8 cellular contexts compared by ENCODE assay signal in the genomic region with DNA sequence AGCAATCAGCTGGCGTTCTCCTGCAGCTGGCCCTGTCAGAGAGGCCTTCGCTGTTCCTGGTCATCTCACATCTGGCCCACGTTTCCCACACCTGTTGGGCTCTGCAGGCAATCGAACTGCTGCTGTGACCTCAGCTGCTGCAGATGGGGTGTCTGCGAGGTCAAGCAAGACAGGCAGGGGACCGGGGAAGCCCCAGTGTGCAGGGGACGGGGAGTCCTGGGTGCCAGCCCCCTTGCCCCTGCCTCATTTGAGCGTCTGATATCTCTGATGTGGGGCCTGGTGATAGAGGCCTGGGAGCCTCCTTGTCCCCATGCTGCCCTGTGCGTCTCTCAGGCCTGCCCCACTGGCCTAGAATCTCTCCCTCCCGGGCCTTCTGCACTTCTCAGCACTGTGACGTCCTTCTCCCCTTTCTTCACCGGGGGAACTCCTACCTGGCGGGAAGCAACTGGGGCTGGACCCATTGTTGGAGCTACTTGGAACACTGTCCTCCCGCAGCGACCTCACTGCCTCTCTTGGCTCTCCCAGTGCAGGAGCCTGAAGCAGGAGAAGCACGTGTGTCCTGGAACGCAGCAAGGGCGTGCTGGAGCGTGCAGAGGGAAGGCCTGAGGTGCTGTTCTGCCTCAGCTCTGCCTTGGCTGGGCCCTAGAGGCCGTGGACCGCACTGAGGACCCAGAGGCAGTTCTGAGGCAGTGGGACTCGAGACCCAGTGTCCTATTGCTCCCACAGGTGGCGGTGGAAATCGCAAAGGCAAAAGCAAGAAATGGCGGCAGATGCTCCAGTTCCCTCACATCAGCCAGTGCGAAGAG. TPM values are rescaled to one million over a fixed set of nuclear protein-coding genes. Genes with fewer than 3 reads are reported as not detected.
A peak's percentile ranks its signal among the peaks of the same experiment; 100 is the strongest.
DNase-seq lines count a peak whose midpoint lies in the region; ATAC-seq and TF ChIP-seq lines count a peak whose summit lies in the region.
"Had no signal": no experiment of that assay in that cellular context is flagged by ENCODE, and none has a peak within 500 bp of the region (broad histone marks: within the 10 kb centered on the region; RNA-seq: fewer than 3 reads in every experiment).

No MANE protein-coding gene starts in this region.

- in situ Hi-C loops in HAP-1 (cut with MboI; ENCODE audit: low sequenced_read_pairs) = no loop called here

- POLR2A ChIA-PET in GM10248 (lab: Yijun Ruan, JAX) = interaction anchor here (0.6 to 1.9 kb wide), 4 partner anchors 11 to 138 kb away, joined by 3 to 8 read pairs (median 4); a partner anchor contains a TSS

- no peak overlapping the region for H3K27ac ChIP-seq in neural progenitor cell

- DNase-seq in GM10248 (ENCODE audit: extremely low spot score) = peak; percentile 60
- no peak for DNase-seq in Jurkat, Clone E6-1 (ENCODE audit: low read depth, low spot score)
- DNase-seq in activated naive CD8-positive, alpha-beta T cell treated with anti-CD3 and anti-CD28 coated beads for 36 hours = no peak
- DNase-seq in neural progenitor cell (ENCODE audit: low spot score) = no peak
- no peak for DNase-seq in T-helper 9 cell
- no peak for DNase-seq in HAP-1 (ENCODE audit: low spot score in 2 of 2)
- DNase-seq: NCI-H1092 had no signal

- no peaks in the 10 kb centered on the region for H3K9me3 ChIP-seq in neural progenitor cell (ENCODE audit: low read depth)
- H3K9me3 ChIP-seq in HAP-1 = no peaks in the 10 kb centered on the region

- H3K4me3 ChIP-seq in Jurkat, Clone E6-1 (ENCODE audit: low read length) = peak overlapping the region; percentile 50; the same call in 1 of the 2 replicates
- H3K4me3 ChIP-seq in neural progenitor cell (no peak overlapping the region), HAP-1 (no peak overlapping the region)

- H3K4me3 Mint-ChIP-seq in activated naive CD8-positive, alpha-beta T cell treated with anti-CD3 and anti-CD28 coated beads for 36 hours = peak overlapping the region; percentile 95
- peak overlapping the region; percentile 24 for H3K4me3 Mint-ChIP-seq in neural progenitor cell

- ATAC-seq in HG03175 (IDR thresholded peaks at IDR 0.05; ENCODE audit: unreplicated experiment) = no peak

- peaks cover 2% of the 10 kb centered on the region for H3K9me3 Mint-ChIP-seq in activated naive CD8-positive, alpha-beta T cell treated with anti-CD3 and anti-CD28 coated beads for 36 hours
- H3K9me3 Mint-ChIP-seq in neural progenitor cell = no peaks in the 10 kb centered on the region

- H3K4me1 ChIP-seq in neural progenitor cell (peaks cover 9% of the 10 kb centered on the region), HAP-1 (peaks cover 8% of the 10 kb centered on the region)

- H3K4me2 ChIP-seq in neural progenitor cell = no peak overlapping the region

- H3K27ac Mint-ChIP-seq in activated naive CD8-positive, alpha-beta T cell treated with anti-CD3 and anti-CD28 coated beads for 36 hours = peak overlapping the region; percentile 97
- H3K27ac Mint-ChIP-seq in neural progenitor cell = peak overlapping the region; percentile 33

- peaks cover 7% of the 10 kb centered on the region for H3F3A ChIP-seq in neural progenitor cell (ENCODE audit: low read depth)

- TF ChIP-seq CTCF in GM10248 (IDR thresholded peaks at IDR 0.05; ENCODE audit: control extremely low read depth, extremely low read depth, low read depth, missing control alignments) = no peak
- no peak for TF ChIP-seq CTCF in neural progenitor cell (IDR thresholded peaks at IDR 0.05)

- H3K36me3 ChIP-seq in neural progenitor cell (no peaks in the 10 kb centered on the region), HAP-1 (replicated peaks) (peaks cover 48% of the 10 kb centered on the region)

- H3K36me3 Mint-ChIP-seq in activated naive CD8-positive, alpha-beta T cell treated with anti-CD3 and anti-CD28 coated beads for 36 hours = peaks cover 53% of the 10 kb centered on the region
- peaks cover 4% of the 10 kb centered on the region for H3K36me3 Mint-ChIP-seq in neural progenitor cell

- no peak overlapping the region for H2AFZ ChIP-seq in neural progenitor cell (replicated peaks)

- H3K9ac ChIP-seq in neural progenitor cell = no peak overlapping the region

- peaks cover 33% of the 10 kb centered on the region for H4K20me1 ChIP-seq in neural progenitor cell (ENCODE audit: low read depth)

- CTCF ChIA-PET in GM10248 (lab: Yijun Ruan, JAX) = interaction anchor here (0.7 to 23.4 kb wide), 12 partner anchors 14 to 316 kb away, joined by 3 to 347 read pairs (median 12); a partner anchor contains a TSS

- H3K79me2 ChIP-seq in neural progenitor cell (ENCODE audit: low read depth) = peaks cover 32% of the 10 kb centered on the region

- H3K4me1 Mint-ChIP-seq in activated naive CD8-positive, alpha-beta T cell treated with anti-CD3 and anti-CD28 coated beads for 36 hours = peaks cover 56% of the 10 kb centered on the region
- peaks cover 27% of the 10 kb centered on the region for H3K4me1 Mint-ChIP-seq in neural progenitor cell

- peaks cover 3% of the 10 kb centered on the region for H3K27me3 Mint-ChIP-seq in activated naive CD8-positive, alpha-beta T cell treated with anti-CD3 and anti-CD28 coated beads for 36 hours
- H3K27me3 Mint-ChIP-seq in neural progenitor cell (ENCODE audit: insufficient read depth, low read depth) = peaks cover 2% of the 10 kb centered on the region

- H3K27me3 ChIP-seq in neural progenitor cell (no peaks in the 10 kb centered on the region), HAP-1 (ENCODE audit: low read depth) (no peaks in the 10 kb centered on the region)

RNA-seq across cellular contexts. Expression of a gene that starts 3.9 kb away (rescaled TPM):
- 117 TPM for polyA plus RNA-seq in Jurkat, Clone E6-1 (2012; ENCODE audit: insufficient read depth, insufficient read length)
- 100 to 1,000 TPM; 113 to 115 TPM for total RNA-seq in activated naive CD8-positive, alpha-beta T cell treated with anti-CD3 and anti-CD28 coated beads for 36 hours
- total RNA-seq in neural progenitor cell (ENCODE audit: low replicate concordance) = 24.0 and 50.6 TPM in 2 replicates

RNA-seq across cellular contexts. Expression of a gene that starts 16.3 kb away (rescaled TPM):
- polyA plus RNA-seq in Jurkat, Clone E6-1 (2012; ENCODE audit: insufficient read depth, insufficient read length) = 10.9 TPM
- total RNA-seq in activated naive CD8-positive, alpha-beta T cell treated with anti-CD3 and anti-CD28 coated beads for 36 hours = 10 to 100 TPM; 21.5 to 21.8 TPM
- total RNA-seq in neural progenitor cell (ENCODE audit: low replicate concordance) = 4.5 and 31.7 TPM in 2 replicates

RNA-seq across cellular contexts. Expression of a gene that starts 21.0 kb away (rescaled TPM):
- 32.1 TPM for polyA plus RNA-seq in Jurkat, Clone E6-1 (2012; ENCODE audit: insufficient read depth, insufficient read length)
- 1 to 10 TPM; 5.6 TPM for total RNA-seq in activated naive CD8-positive, alpha-beta T cell treated with anti-CD3 and anti-CD28 coated beads for 36 hours
- 2.0 TPM in 1 of 2 replicates, not detected in the other for total RNA-seq in neural progenitor cell (ENCODE audit: low replicate concordance)

RNA-seq across cellular contexts. Expression of a gene that starts 29.9 kb away (rescaled TPM):
- not detected for polyA plus RNA-seq in Jurkat, Clone E6-1 (2012; ENCODE audit: insufficient read depth, insufficient read length)
- not detected for total RNA-seq in activated naive CD8-positive, alpha-beta T cell treated with anti-CD3 and anti-CD28 coated beads for 36 hours
- total RNA-seq in neural progenitor cell (ENCODE audit: low replicate concordance) = not detected in 2 replicates

RNA-seq across cellular contexts. Expression of a gene that starts 43.1 kb away (rescaled TPM):
- polyA plus RNA-seq in Jurkat, Clone E6-1 (2012; ENCODE audit: insufficient read depth, insufficient read length) = 214 TPM
- 100 to 1,000 TPM; 100 to 106 TPM for total RNA-seq in activated naive CD8-positive, alpha-beta T cell treated with anti-CD3 and anti-CD28 coated beads for 36 hours
- 113 and 338 TPM in 2 replicates for total RNA-seq in neural progenitor cell (ENCODE audit: low replicate concordance)
